ENCODE assay signal across 12 cellular contexts in the genomic region with DNA sequence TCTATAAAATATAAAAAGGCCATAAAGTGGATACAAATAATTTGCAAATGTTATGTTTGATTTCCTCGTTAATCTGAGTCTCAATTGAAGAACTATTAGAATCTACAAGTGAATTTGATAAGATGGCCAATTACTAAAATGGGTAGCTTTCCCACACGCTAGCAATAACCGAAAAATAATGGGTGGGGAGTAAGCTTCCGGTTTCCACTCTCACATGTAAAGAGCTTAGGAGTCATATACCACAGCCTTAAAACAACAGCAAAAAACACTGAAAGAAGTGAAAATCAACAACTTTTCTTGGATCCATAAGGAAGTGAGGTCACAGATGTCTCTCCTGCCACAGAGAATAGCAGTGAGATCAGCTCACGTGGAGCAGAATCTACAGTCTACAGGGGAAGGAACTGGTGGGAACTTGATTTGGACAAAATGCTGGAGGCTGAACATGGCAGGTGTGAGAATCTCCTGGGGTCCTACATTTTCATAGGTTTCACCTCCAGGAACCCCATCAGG. TPM values are rescaled to one million over a fixed set of nuclear protein-coding genes. Genes with fewer than 3 reads are reported as not detected.
A peak's percentile ranks its signal among the peaks of the same experiment; 100 is the strongest.
DNase-seq lines count a peak whose midpoint lies in the region; ATAC-seq, FAIRE-seq and TF ChIP-seq lines count a peak whose summit lies in the region.
"Had no signal": no experiment of that assay in that cellular context is flagged by ENCODE, and none has a peak within 500 bp of the region (broad histone marks: within the 10 kb centered on the region; RNA-seq: fewer than 3 reads in every experiment).

No MANE protein-coding gene starts in this region.

- H3K4me1 Mint-ChIP-seq in activated CD4-positive, alpha-beta T cell treated with anti-CD3 and anti-CD28 coated beads, Interleukin-2, amount 10 ng/mL, durations not matched to agents 24 days and 14 days: peaks cover 36% of the 10 kb centered on the region
- H3K4me1 Mint-ChIP-seq in mesothelial cell of epicardium: peaks cover 10% of the 10 kb centered on the region

- DNase-seq in activated CD4-positive, alpha-beta T cell treated with anti-CD3 and anti-CD28 coated beads, Interleukin-2, amount 10 ng/mL, durations not matched to agents 24 days and 14 days: no peak
- no peak for DNase-seq in activated CD4-positive, alpha-beta T cell treated with anti-CD3 and anti-CD28 coated beads for 48 hours
- DNase-seq in GM12878 (ENCODE audit: low read depth, low spot score) (peak; percentile 11), osteoblast (ENCODE audit: insufficient read length, low spot score, missing footprints) (peak; percentile 8), mesothelial cell of epicardium (ENCODE audit: low spot score in 2 of 2, unreplicated experiment in 2 of 2) (no peak)
- DNase-seq: MM.1S had no signal

- intact Hi-C loops in activated CD4-positive, alpha-beta T cell treated with anti-CD3 and anti-CD28 coated beads, Interleukin-2, amount 10 ng/mL, durations not matched to agents 24 days and 14 days (cut with micrococcal nuclease): loop anchor here (5.0 to 10.0 kb wide), 3 partner anchors 114 to 301 kb away; a partner anchor contains a TSS
- intact Hi-C loops in GM12878 (cut with micrococcal nuclease; ENCODE audit: unreplicated experiment): loop anchor here (10.0 kb wide), 1 partner anchor 264 kb away; a partner anchor contains a TSS

- peak overlapping the region; percentile 64 for H3K9ac ChIP-seq in Loucy (ENCODE audit: low read depth, low read length, poor library complexity, severe bottlenecking)
- no peak overlapping the region for H3K9ac ChIP-seq in GM12878 (ENCODE audit: control insufficient read depth, insufficient read depth, low read length)

- RAD21 ChIA-PET in GM12878 (lab: Charles Lee; ENCODE audit: unreplicated experiment): interaction anchor here (0.7 to 1.0 kb wide), 2 partner anchors 68 to 400 kb away, joined by 3 read pairs; a partner anchor contains a TSS

- no peak for TF ChIP-seq POLR2A in GM12878 (IDR thresholded peaks at IDR 0.05; ENCODE audit: low read depth, low read length)

- no peak for TF ChIP-seq CTCF in Loucy (conservative IDR thresholded peaks at IDR 0.05; ENCODE audit: low read length)
- no peak for TF ChIP-seq CTCF in GM12878 (IDR thresholded peaks at IDR 0.05 in 2 of 3, conservative IDR thresholded peaks at IDR 0.05 in 1 of 3; ENCODE audit: control insufficient read depth in 2 of 3, extremely low read depth in 1 of 3, insufficient read depth in 1 of 3, low read depth in 3 of 3, low read length in 3 of 3)
- no peak for TF ChIP-seq CTCF in osteoblast (IDR thresholded peaks at IDR 0.05; ENCODE audit: extremely low read depth, low read depth, low read length)
- no peak for TF ChIP-seq CTCF in mesothelial cell of epicardium (IDR thresholded peaks at IDR 0.05; ENCODE audit: unreplicated experiment)

- POLR2A ChIA-PET in GM12878 (lab: Charles Lee): interaction anchor here (0.5 to 1.5 kb wide), 4 partner anchors 8 to 266 kb away, joined by 3 to 10 read pairs (median 4); no protein-coding TSS in a partner anchor

- no peaks in the 10 kb centered on the region for H3K9me2 ChIP-seq in Loucy (replicated peaks; ENCODE audit: low read depth, low read length)

- in situ Hi-C loops in GM12878 (cut with MboI): no loop called here

- WGBS in GM12878 (ENCODE audit: insufficient coverage, insufficient replicate concordance, low lambda C conversion rate, missing lambda C conversion rate): 64% methylated on average over 5 of the region's 5 CpGs

- CTCF ChIA-PET in GM12878 (lab: Yijun Ruan, JAX): interaction anchor here (0.6 to 2.0 kb wide), 3 partner anchors 8 to 260 kb away, joined by 3 to 7 read pairs (median 5); no protein-coding TSS in a partner anchor

- TF ChIP-seq RAD21 in GM12878 (IDR thresholded peaks at IDR 0.05; ENCODE audit: insufficient read depth, low read depth, low read length): no peak

- H3K4me1 ChIP-seq in Loucy (ENCODE audit: insufficient read depth, low read length, poor library complexity, severe bottlenecking) (peaks cover 11% of the 10 kb centered on the region), GM12878 (ENCODE audit: control insufficient read depth, insufficient read depth, low read length) (peaks cover 9% of the 10 kb centered on the region), osteoblast (ENCODE audit: insufficient read depth, low read length) (peaks cover 4% of the 10 kb centered on the region)
- H3K4me1 ChIP-seq: A549, pancreas had no signal

- H3K27me3 Mint-ChIP-seq in activated CD4-positive, alpha-beta T cell treated with anti-CD3 and anti-CD28 coated beads, Interleukin-2, amount 10 ng/mL, durations not matched to agents 24 days and 14 days: no peaks in the 10 kb centered on the region
- no peaks in the 10 kb centered on the region for H3K27me3 Mint-ChIP-seq in mesothelial cell of epicardium (ENCODE audit: low read depth)

- ATAC-seq in GM12878 (peak; percentile 50), GM18517 (IDR thresholded peaks at IDR 0.05; ENCODE audit: unreplicated experiment) (no peak), HG02938 (IDR thresholded peaks at IDR 0.05; ENCODE audit: unreplicated experiment) (no peak)

- SMC1A ChIA-PET in GM12878 (lab: Charles Lee; ENCODE audit: uncharacterized antibody, unreplicated experiment): interaction anchor here (0.6 to 1.5 kb wide), 2 partner anchors 17 to 260 kb away, joined by 3 to 5 read pairs; no protein-coding TSS in a partner anchor

- peaks cover 35% of the 10 kb centered on the region for H3K36me3 Mint-ChIP-seq in activated CD4-positive, alpha-beta T cell treated with anti-CD3 and anti-CD28 coated beads, Interleukin-2, amount 10 ng/mL, durations not matched to agents 24 days and 14 days (ENCODE audit: low read depth)
- peaks cover 19% of the 10 kb centered on the region for H3K36me3 Mint-ChIP-seq in mesothelial cell of epicardium

- no TSS peak for BruUV-seq in GM12878 (replicated peaks; lab: Mats Ljungman, UMichigan)

- FAIRE-seq in GM12878 (lab: Jason Lieb, UNC): no peak
- FAIRE-seq: A549, pancreas, urothelium cell line had no signal

- peak overlapping the region; percentile 86 for H3K4me3 Mint-ChIP-seq in activated CD4-positive, alpha-beta T cell treated with anti-CD3 and anti-CD28 coated beads, Interleukin-2, amount 10 ng/mL, durations not matched to agents 24 days and 14 days
- H3K4me3 Mint-ChIP-seq in mesothelial cell of epicardium: no peak overlapping the region

- H3K9me3 ChIP-seq in Loucy (ENCODE audit: insufficient read depth, low read depth, low read length): no peaks in the 10 kb centered on the region
- no peaks in the 10 kb centered on the region for H3K9me3 ChIP-seq in GM12878 (replicated peaks; ENCODE audit: control insufficient read depth, insufficient read depth, low read length)
- no peaks in the 10 kb centered on the region for H3K9me3 ChIP-seq in osteoblast (ENCODE audit: low read depth, low read length)
- H3K9me3 ChIP-seq: A549, pancreas had no signal

- H3K36me3 ChIP-seq in Loucy (ENCODE audit: insufficient read depth, low read length) (peaks cover 3% of the 10 kb centered on the region; the same call in 1 of the 2 replicates), GM12878 (ENCODE audit: control insufficient read depth in 2 of 2, insufficient read depth in 2 of 2, low read length in 1 of 2) (peaks cover 2 to 4% of the 10 kb centered on the region in 2 experiments), osteoblast (ENCODE audit: insufficient read depth, low read length) (peaks cover 5% of the 10 kb centered on the region)
- H3K36me3 ChIP-seq: pancreas had no signal

- peaks cover 11% of the 10 kb centered on the region for H3K9me3 Mint-ChIP-seq in activated CD4-positive, alpha-beta T cell treated with anti-CD3 and anti-CD28 coated beads, Interleukin-2, amount 10 ng/mL, durations not matched to agents 24 days and 14 days
- H3K9me3 Mint-ChIP-seq in mesothelial cell of epicardium: peaks cover 9% of the 10 kb centered on the region

- H3K4me2 ChIP-seq in Loucy (ENCODE audit: low read depth, low read length, poor library complexity, severe bottlenecking) (peak overlapping the region; percentile 74), GM12878 (ENCODE audit: control insufficient read depth, insufficient read depth) (peak overlapping the region; percentile 95), osteoblast (ENCODE audit: insufficient read depth, low read length) (no peak overlapping the region)
- H3K4me2 ChIP-seq: A549 had no signal

- H3K4me3 ChIP-seq in Loucy (ENCODE audit: low read length, poor library complexity, severe bottlenecking) (peak overlapping the region; percentile 74), GM12878 (no peak overlapping the region), osteoblast (ENCODE audit: insufficient read depth, low read length) (no peak overlapping the region)
- H3K4me3 ChIP-seq: A549 had no signal

- H3K27me3 ChIP-seq in Loucy (ENCODE audit: insufficient read depth, low read length, poor library complexity, severe bottlenecking) (no peaks in the 10 kb centered on the region), GM12878 (replicated peaks in 1 of 2; ENCODE audit: control insufficient read depth in 2 of 2, insufficient read depth in 2 of 2, low read length in 1 of 2) (no peaks in the 10 kb centered on the region), osteoblast (ENCODE audit: insufficient read depth, low read length) (no peaks in the 10 kb centered on the region)
- H3K27me3 ChIP-seq: pancreas had no signal

- no peaks in the 10 kb centered on the region for H4K20me1 ChIP-seq in Loucy (ENCODE audit: insufficient read depth, low read length, poor library complexity, severe bottlenecking)
- H4K20me1 ChIP-seq in GM12878 (ENCODE audit: control insufficient read depth, insufficient read depth): no peaks in the 10 kb centered on the region
- H4K20me1 ChIP-seq in osteoblast (ENCODE audit: insufficient read depth, low read length): peaks cover 26% of the 10 kb centered on the region

- H3K79me2 ChIP-seq in Loucy (ENCODE audit: insufficient read depth, low read length) (peaks cover 28% of the 10 kb centered on the region), GM12878 (ENCODE audit: control insufficient read depth, insufficient read depth, low read length) (peaks cover 29% of the 10 kb centered on the region), osteoblast (ENCODE audit: insufficient read depth, low read length) (peaks cover 82% of the 10 kb centered on the region)

- peak overlapping the region; percentile 77 for H3K27ac ChIP-seq in GM12878 (ENCODE audit: control insufficient read depth, insufficient read depth)
- no peak overlapping the region for H3K27ac ChIP-seq in osteoblast (ENCODE audit: low read depth, low read length)
- H3K27ac ChIP-seq: A549, pancreas had no signal

- H3K27ac Mint-ChIP-seq in activated CD4-positive, alpha-beta T cell treated with anti-CD3 and anti-CD28 coated beads, Interleukin-2, amount 10 ng/mL, durations not matched to agents 24 days and 14 days: peak overlapping the region; percentile 86
- no peak overlapping the region for H3K27ac Mint-ChIP-seq in mesothelial cell of epicardium

- H3F3A ChIP-seq in Loucy (ENCODE audit: low read depth): no peaks in the 10 kb centered on the region

- H2AFZ ChIP-seq in Loucy (ENCODE audit: low read length) (peak overlapping the region; percentile 74), GM12878 (ENCODE audit: control insufficient read depth, low read depth, low read length) (no peak overlapping the region), osteoblast (ENCODE audit: low read length) (no peak overlapping the region)

- no peak for TF ChIP-seq EP300 in GM12878 (IDR thresholded peaks at IDR 0.05; ENCODE audit: borderline replicate concordance in 1 of 2, control insufficient read depth in 1 of 2, low read depth in 2 of 2, low read length in 2 of 2)

RNA-seq across cellular contexts. Expression of a gene that starts 18.6 kb away (rescaled TPM):
- 62.0 and 63.9 TPM in 2 replicates for total RNA-seq in activated CD4-positive, alpha-beta T cell treated with anti-CD3 and anti-CD28 coated beads, Interleukin-2, amount 10 ng/mL, durations not matched to agents 24 days and 14 days
- 27.7 and 29.9 TPM in 2 replicates for total RNA-seq in GM12878 (2013; cell fraction: nucleolus; rRNA removed)
- 54.1 and 67.7 TPM in 2 replicates for total RNA-seq in GM12878 (2014; rRNA removed)
- total RNA-seq in GM12878 (2014; rRNA removed; fragmentation: Illumina TruSeq; extraction: Trizol): 33.4 and 40.5 TPM in 2 replicates
- total RNA-seq in GM12878 (2021): 54.5 and 55.0 TPM in 2 replicates
- polyA plus RNA-seq in GM12878 (2011; ENCODE audit: low read depth): 24.1 TPM
- polyA plus RNA-seq in GM12878 (2011; rRNA removed): 12.2 and 31.2 TPM in 2 replicates
- 42.6 and 55.7 TPM in 2 replicates for polyA plus RNA-seq in GM12878 (2011; cell fraction: cytosol; rRNA removed)
- 29.3 and 37.3 TPM in 2 replicates for polyA plus RNA-seq in GM12878 (2011; cell fraction: nucleus; rRNA removed)
- polyA plus RNA-seq in GM12878 (2012): 33.3 and 37.8 TPM in 2 replicates
- 5.8 and 32.0 TPM in 2 replicates for polyA plus RNA-seq in GM12878 (2014; fragmentation: Illumina TruSeq; extraction: Trizol)
- 10 to 100 TPM; 12.9 to 22.7 TPM for polyA plus RNA-seq in GM12878 (2014; fragmentation: Nextera tagmentation; extraction: Ambion mirVana)
- 63.6 and 68.8 TPM in 2 replicates for polyA plus RNA-seq in GM12878 (2014; rRNA removed)
- polyA plus RNA-seq in GM12878 (2016; fragmentation: Nextera tagmentation; extraction: Ambion mirVana): 10 to 100 TPM; 48.5 to 49.3 TPM
- 32.8 and 41.6 TPM in 2 replicates for polyA minus RNA-seq in GM12878 (2011; rRNA and poly(A)+ RNA removed)
- 20.6 and 22.6 TPM in 2 replicates for polyA minus RNA-seq in GM12878 (2011; cell fraction: cytosol; rRNA and poly(A)+ RNA removed)
- 8.9 and 17.8 TPM in 2 replicates for polyA minus RNA-seq in GM12878 (2011; cell fraction: nucleus; rRNA and poly(A)+ RNA removed)
- 43.3 and 43.4 TPM in 2 replicates for total RNA-seq in osteoblast
- total RNA-seq in mesothelial cell of epicardium: 45.7 to 51.5 TPM (median 50.1 TPM) in 3 replicates

RNA-seq across cellular contexts. Expression of a gene that starts 19.1 kb away (rescaled TPM):
- total RNA-seq in activated CD4-positive, alpha-beta T cell treated with anti-CD3 and anti-CD28 coated beads, Interleukin-2, amount 10 ng/mL, durations not matched to agents 24 days and 14 days: 109 and 115 TPM in 2 replicates
- 143 and 171 TPM in 2 replicates for total RNA-seq in GM12878 (2013; cell fraction: nucleolus; rRNA removed)
- total RNA-seq in GM12878 (2014; rRNA removed) (59.6 and 76.2 TPM in 2 replicates), GM12878 (2014; rRNA removed; fragmentation: Illumina TruSeq; extraction: Trizol) (29.2 and 36.7 TPM in 2 replicates), GM12878 (2021) (61.0 and 69.2 TPM in 2 replicates), osteoblast (42.7 and 48.0 TPM in 2 replicates), mesothelial cell of epicardium (125 to 135 TPM (median 133 TPM) in 3 replicates)
- 34.4 TPM for polyA plus RNA-seq in GM12878 (2011; ENCODE audit: low read depth)
- polyA plus RNA-seq in GM12878 (2011; rRNA removed) (45.8 and 84.1 TPM in 2 replicates), GM12878 (2014; fragmentation: Illumina TruSeq; extraction: Trizol) (35.9 and 60.7 TPM in 2 replicates), GM12878 (2014; fragmentation: Nextera tagmentation; extraction: Ambion mirVana) (1 to 10 TPM; 5.8 to 9.3 TPM), GM12878 (2014; rRNA removed) (70.7 and 75.3 TPM in 2 replicates), GM12878 (2016; fragmentation: Nextera tagmentation; extraction: Ambion mirVana) (10 to 100 TPM; 73.2 to 76.1 TPM)
- polyA plus RNA-seq in GM12878 (2011; cell fraction: cytosol; rRNA removed): 77.3 and 96.6 TPM in 2 replicates
- 512 and 516 TPM in 2 replicates for polyA plus RNA-seq in GM12878 (2011; cell fraction: nucleus; rRNA removed)
- 52.9 and 59.3 TPM in 2 replicates for polyA plus RNA-seq in GM12878 (2012)
- polyA minus RNA-seq in GM12878 (2011; rRNA and poly(A)+ RNA removed): 71.2 and 80.3 TPM in 2 replicates
- 28.2 and 28.9 TPM in 2 replicates for polyA minus RNA-seq in GM12878 (2011; cell fraction: cytosol; rRNA and poly(A)+ RNA removed)
- polyA minus RNA-seq in GM12878 (2011; cell fraction: nucleus; rRNA and poly(A)+ RNA removed): 68.9 and 96.3 TPM in 2 replicates

RNA-seq across cellular contexts. Expression of a gene that starts 59.8 kb away (rescaled TPM):
- total RNA-seq in activated CD4-positive, alpha-beta T cell treated with anti-CD3 and anti-CD28 coated beads, Interleukin-2, amount 10 ng/mL, durations not matched to agents 24 days and 14 days: 0.17 and 0.77 TPM in 2 replicates
- not detected in 2 replicates for total RNA-seq in GM12878 (2013; cell fraction: nucleolus; rRNA removed)
- total RNA-seq in GM12878 (2014; rRNA removed) (not detected in 2 replicates), GM12878 (2014; rRNA removed; fragmentation: Illumina TruSeq; extraction: Trizol) (0.04 TPM in 1 of 2 replicates, not detected in the other), GM12878 (2021) (0.08 and 0.15 TPM in 2 replicates), osteoblast (33.3 and 41.3 TPM in 2 replicates), mesothelial cell of epicardium (33.0 to 37.2 TPM (median 36.0 TPM) in 3 replicates)
- 0.09 TPM for polyA plus RNA-seq in GM12878 (2011; ENCODE audit: low read depth)
- polyA plus RNA-seq in GM12878 (2011; rRNA removed) (not detected in 2 replicates), GM12878 (2014; fragmentation: Illumina TruSeq; extraction: Trizol) (not detected in 2 replicates), GM12878 (2014; fragmentation: Nextera tagmentation; extraction: Ambion mirVana) (not detected), GM12878 (2014; rRNA removed) (0.09 TPM in 1 of 2 replicates, not detected in the other), GM12878 (2016; fragmentation: Nextera tagmentation; extraction: Ambion mirVana) (under 1 TPM in 1 of 2 experiments, not detected in 1; 0.12 TPM)
- not detected in 2 replicates for polyA plus RNA-seq in GM12878 (2011; cell fraction: cytosol; rRNA removed)
- polyA plus RNA-seq in GM12878 (2011; cell fraction: nucleus; rRNA removed): not detected in 2 replicates
- polyA plus RNA-seq in GM12878 (2012): 0.07 TPM in 2 replicates
- polyA minus RNA-seq in GM12878 (2011; rRNA and poly(A)+ RNA removed): not detected in 2 replicates
- polyA minus RNA-seq in GM12878 (2011; cell fraction: cytosol; rRNA and poly(A)+ RNA removed): 0.52 and 0.53 TPM in 2 replicates
- polyA minus RNA-seq in GM12878 (2011; cell fraction: nucleus; rRNA and poly(A)+ RNA removed): 0.19 TPM in 1 of 2 replicates, not detected in the other

Comparison
In these comparisons a context has a peak if more than half of its experiments do, and no peak if none do; other contexts are left out.
1. DNase-seq: peak in GM12878 (single experiment) and osteoblast (single experiment); none in activated CD4-positive, alpha-beta T cell treated with anti-CD3 and anti-CD28 coated beads, Interleukin-2, amount 10 ng/mL, durations not matched to agents 24 days and 14 days (single experiment), activated CD4-positive, alpha-beta T cell treated with anti-CD3 and anti-CD28 coated beads for 48 hours (single experiment) and mesothelial cell of epicardium (0 of 2).
2. RNA of a gene that starts 59.8 kb away (total RNA-seq): 33.3 to 41.3 TPM in osteoblast and 33.0 to 37.2 TPM in mesothelial cell of epicardium; 0.17 to 0.77 TPM in activated CD4-positive, alpha-beta T cell treated with anti-CD3 and anti-CD28 coated beads, Interleukin-2, amount 10 ng/mL, durations not matched to agents 24 days and 14 days and 0.04 to 0.15 TPM in GM12878; every median in the first group is over 10 times any median in the second.